In the genomic region with DNA sequence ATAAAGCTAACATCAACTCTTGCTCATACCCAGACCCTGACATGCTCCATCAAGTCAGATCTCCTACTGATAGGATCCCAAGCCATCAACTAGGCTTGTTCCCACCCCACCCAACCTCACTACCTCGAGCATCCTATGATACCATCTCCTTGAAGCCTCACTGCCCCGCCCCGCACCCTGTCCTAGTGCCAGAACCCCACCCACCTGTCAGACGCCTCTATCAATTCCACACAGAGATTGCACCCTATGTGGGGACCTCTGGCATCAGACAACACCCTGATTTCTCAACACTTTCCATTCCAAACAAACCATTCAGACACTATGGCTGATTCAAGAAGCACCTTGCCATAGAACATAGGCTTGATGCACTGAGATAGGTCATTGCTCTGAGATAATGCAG, we compare ENCODE assay signal across 19 cellular contexts. TPM values are rescaled to one million over a fixed set of nuclear protein-coding genes. Genes with fewer than 3 reads are reported as not detected.
"Had no signal": no experiment of that assay in that cellular context is flagged by ENCODE, and none has a peak within 500 bp of the region (broad histone marks: within the 10 kb centered on the region; RNA-seq: fewer than 3 reads in every experiment).

No MANE protein-coding gene starts in this region.

- H3K27me3 ChIP-seq: gastrocnemius medialis had no signal

- H3K4me2 ChIP-seq: neural progenitor cell, smooth muscle cell had no signal

- DNase-seq: activated CD4-positive, alpha-beta T cell treated with anti-CD3 and anti-CD28 coated beads, Interleukin-2, amount 50 U/mL, for 1 hour; activated CD8-positive, alpha-beta memory T cell treated with anti-CD3 and anti-CD28 coated beads, Interleukin-2, amount 50 U/mL, for 48 hours; activated effector memory CD4-positive, alpha-beta T cell treated with Interleukin-2 at 50 U/mL for 16 hours; activated naive CD4-positive, alpha-beta T cell treated with anti-CD3 and anti-CD28 coated beads, Interleukin-2, amount 50 U/mL, for 16 hours; activated T-cell treated with anti-CD3 and anti-CD28 coated beads, Interleukin-2, amount 50 U/mL, for 48 hours; aorta; effector CD8-positive, alpha-beta T cell; gastrocnemius medialis; head of caudate nucleus; left ventricle myocardium inferior; naive B cell; right cardiac atrium; stimulated activated CD4-positive, alpha-beta T cell treated with anti-CD3 and anti-CD28 coated beads, Interleukin-4, amount 100 ng/mL, for 1 hour; T-helper 1 cell; T-helper 9 cell had no signal

- H3K9ac ChIP-seq: neural progenitor cell had no signal

- H2AFZ ChIP-seq: neural progenitor cell had no signal

- H3K4me3 ChIP-seq: gastrocnemius medialis, left ventricle myocardium inferior, neural progenitor cell, prostate gland, smooth muscle cell had no signal

- ATAC-seq: gastrocnemius medialis, right cardiac atrium had no signal

- H3K27ac ChIP-seq: gastrocnemius medialis, left ventricle myocardium inferior, neural progenitor cell, prostate gland had no signal

- H3K36me3 ChIP-seq: gastrocnemius medialis, left ventricle myocardium inferior, neural progenitor cell, prostate gland had no signal

- FAIRE-seq: endothelial cell of umbilical vein had no signal

- H3K9me3 ChIP-seq: gastrocnemius medialis, left ventricle myocardium inferior, prostate gland had no signal

RNA-seq across cellular contexts. Expression of a gene that starts 50.2 kb away (rescaled TPM):
- total RNA-seq: gastrocnemius medialis had no signal
